ENCODE assay signal across 19 cellular contexts in genomic region chr1:25710583-25711347, GRCh38.
DNase-seq lines count a peak whose midpoint lies in the region; ATAC-seq and TF ChIP-seq lines count a peak whose summit lies in the region.
"Had no signal": no experiment of that assay in that cellular context is flagged by ENCODE, and none has a peak within 500 bp of the region (broad histone marks: within the 10 kb centered on the region; RNA-seq: fewer than 3 reads in every experiment).

No MANE protein-coding gene starts in this region.

- peak overlapping the region; percentile 42 for H3K27ac Mint-ChIP-seq in activated CD4-positive, alpha-beta memory T cell treated with anti-CD3 and anti-CD28 coated beads for 36 hours
- no peak overlapping the region for H3K27ac Mint-ChIP-seq in activated CD4-positive, alpha-beta memory T cell treated with anti-CD3 and anti-CD28 coated beads, Interleukin-2, amount 10 ng/mL, durations not matched to agents 7 days and 5 days
- H3K27ac Mint-ChIP-seq in chondrocyte (ENCODE audit: unreplicated experiment) = peak overlapping the region; percentile 89
- H3K27ac Mint-ChIP-seq in osteocyte (ENCODE audit: unreplicated experiment) = peak overlapping the region; percentile 90
- H3K27ac Mint-ChIP-seq: activated B cell treated with CpG ODN at 0.5 μM for 24 hours; nephron progenitor cell; T-helper 2 cell treated with Interferon-gamma antibody and Interleukin-4, amounts not matched to agents 5 μg/mL and 100 μg/mL, for 36 hours had no signal

- peak overlapping the region; percentile 98 for H2AK5ac ChIP-seq in IMR-90 (ENCODE audit: low read depth, low read length)

- peak overlapping the region; percentile 99 for H4K91ac ChIP-seq in IMR-90 (ENCODE audit: insufficient read depth, low read depth, low read length)

- ATAC-seq in IMR-90 (ENCODE audit: low read depth) (peak; percentile 3; the same call in 1 of the 2 replicates), GM18868 (IDR thresholded peaks at IDR 0.05; ENCODE audit: unreplicated experiment) (no peak), HG03159 (IDR thresholded peaks at IDR 0.05; ENCODE audit: unreplicated experiment) (no peak)

- peak overlapping the region; percentile 97 for H3K14ac ChIP-seq in IMR-90 (replicated peaks; ENCODE audit: low read depth, low read length)

- in situ Hi-C loops in IMR-90 (cut with MboI; ENCODE audit: low sequenced_read_pairs) = no loop called here

- H3K4me1 Mint-ChIP-seq in activated CD4-positive, alpha-beta memory T cell treated with anti-CD3 and anti-CD28 coated beads for 36 hours (ENCODE audit: low read depth) = peaks cover 53% of the 10 kb centered on the region
- peaks cover 17% of the 10 kb centered on the region for H3K4me1 Mint-ChIP-seq in activated CD4-positive, alpha-beta memory T cell treated with anti-CD3 and anti-CD28 coated beads, Interleukin-2, amount 10 ng/mL, durations not matched to agents 7 days and 5 days
- H3K4me1 Mint-ChIP-seq in chondrocyte (ENCODE audit: low read depth) (peaks cover 69% of the 10 kb centered on the region), osteocyte (ENCODE audit: unreplicated experiment) (peaks cover 82% of the 10 kb centered on the region)

- dilution Hi-C loops in IMR-90 (cut with HindIII; ENCODE audit: low sequenced_read_pairs, unreplicated experiment) = no loop called here

- intact Hi-C loops in activated CD4-positive, alpha-beta memory T cell treated with anti-CD3 and anti-CD28 coated beads for 36 hours (cut with micrococcal nuclease) = loop anchor here (5.0 kb wide), 1 partner anchor 87 kb away; no protein-coding TSS in a partner anchor
- intact Hi-C loops in IMR-90 (cut with micrococcal nuclease) = loop anchor here (1.0 to 5.0 kb wide), 3 partner anchors 15 to 93 kb away; no protein-coding TSS in a partner anchor

- no CpG with 5 or more reads among the region's 7 CpGs for WGBS in IMR-90 (ENCODE audit: extremely low coverage in 2 of 2, insufficient read length in 1 of 2), 2 experiments

- H3K4me1 ChIP-seq in IMR-90 (ENCODE audit: control insufficient read depth, insufficient read depth, low read length) = peaks cover 66% of the 10 kb centered on the region

- H3K4ac ChIP-seq in IMR-90 (ENCODE audit: low read depth, low read length) = peak overlapping the region; percentile 98

- peak overlapping the region; percentile 11 for H2AFZ ChIP-seq in IMR-90 (replicated peaks; ENCODE audit: low read length, poor library complexity)

- H4K5ac ChIP-seq in IMR-90 (ENCODE audit: low read depth, low read length) = peak overlapping the region; percentile 98

- peak overlapping the region; percentile 94 for H3K56ac ChIP-seq in IMR-90 (ENCODE audit: extremely low read depth, insufficient read depth, low read length)

- H2BK120ac ChIP-seq in IMR-90 (ENCODE audit: low read depth, low read length) = peak overlapping the region; percentile 98

- peak overlapping the region; percentile 96 for H2BK5ac ChIP-seq in IMR-90 (ENCODE audit: low read depth, low read length, poor library complexity, severe bottlenecking)

- BruUV-seq in IMR-90 (replicated peaks; lab: Mats Ljungman, UMichigan) = no TSS peak

- no peak for DNase-seq in activated CD4-positive, alpha-beta memory T cell treated with anti-CD3 and anti-CD28 coated beads for 36 hours
- DNase-seq in activated CD4-positive, alpha-beta memory T cell treated with anti-CD3 and anti-CD28 coated beads, Interleukin-2, amount 10 ng/mL, durations not matched to agents 7 days and 5 days = no peak
- DNase-seq in IMR-90 = peak; percentile 66
- no peak for DNase-seq in chondrocyte (ENCODE audit: low spot score)
- no peak for DNase-seq in osteocyte (ENCODE audit: extremely low spot score, unreplicated experiment)
- DNase-seq in H4 (ENCODE audit: low spot score) = no peak
- DNase-seq: activated B cell treated with CpG ODN at 0.5 μM for 24 hours, cerebellar nuclear complex, kidney glomerular epithelial cell, mesendoderm, NCI-H1436, NCI-H2171 treated with DMSO at 0.1 percent for 48 hours, nephron progenitor cell had no signal

- no peaks in the 10 kb centered on the region for H3K36me3 ChIP-seq in IMR-90 (ENCODE audit: control insufficient read depth, insufficient read depth, low read length)
- H3K36me3 ChIP-seq: BLaER1 treated with 17β-estradiol and CSF1 and Interleukin-3, amounts not matched to agents 10 nM and 100 nM; tibial nerve had no signal

- no peak overlapping the region for H3K4me3 ChIP-seq in IMR-90 (ENCODE audit: insufficient read depth, low read depth, low read length)
- H3K4me3 ChIP-seq: BLaER1 treated with 17β-estradiol and CSF1 and Interleukin-3, amounts not matched to agents 10 nM and 100 nM; tibial nerve had no signal

- peak overlapping the region; percentile 88 for H3K23ac ChIP-seq in IMR-90 (ENCODE audit: low read depth, low read length)

- no peaks in the 10 kb centered on the region for H3K27me3 Mint-ChIP-seq in activated CD4-positive, alpha-beta memory T cell treated with anti-CD3 and anti-CD28 coated beads for 36 hours
- H3K27me3 Mint-ChIP-seq in activated CD4-positive, alpha-beta memory T cell treated with anti-CD3 and anti-CD28 coated beads, Interleukin-2, amount 10 ng/mL, durations not matched to agents 7 days and 5 days = peaks cover 23% of the 10 kb centered on the region
- no peaks in the 10 kb centered on the region for H3K27me3 Mint-ChIP-seq in chondrocyte (ENCODE audit: low read depth)
- H3K27me3 Mint-ChIP-seq in osteocyte (ENCODE audit: unreplicated experiment) = no peaks in the 10 kb centered on the region

- H3K79me1 ChIP-seq in IMR-90 (ENCODE audit: low read depth in 1 of 2, low read length in 2 of 2) = peaks cover 0 to 55% of the 10 kb centered on the region in 2 experiments; a peak in 2 of 4 replicates

- H2BK20ac ChIP-seq in IMR-90 (ENCODE audit: low read depth, low read length) = peak overlapping the region; percentile 99

- H2BK15ac ChIP-seq in IMR-90 (ENCODE audit: low read depth, low read length) = peak overlapping the region; percentile 100

- H3K4me3 Mint-ChIP-seq in activated CD4-positive, alpha-beta memory T cell treated with anti-CD3 and anti-CD28 coated beads for 36 hours = no peak overlapping the region
- no peak overlapping the region for H3K4me3 Mint-ChIP-seq in activated CD4-positive, alpha-beta memory T cell treated with anti-CD3 and anti-CD28 coated beads, Interleukin-2, amount 10 ng/mL, durations not matched to agents 7 days and 5 days
- H3K4me3 Mint-ChIP-seq in chondrocyte (ENCODE audit: unreplicated experiment) (no peak overlapping the region), osteocyte (ENCODE audit: unreplicated experiment) (no peak overlapping the region)
- H3K4me3 Mint-ChIP-seq: activated B cell treated with CpG ODN at 0.5 μM for 24 hours; nephron progenitor cell; T-helper 2 cell treated with Interferon-gamma antibody and Interleukin-4, amounts not matched to agents 5 μg/mL and 100 μg/mL, for 36 hours had no signal

- no peak for TF ChIP-seq POLR2A in IMR-90 (IDR thresholded peaks at IDR 0.05; ENCODE audit: low read depth, low read length)

- no peaks in the 10 kb centered on the region for H3K9me3 Mint-ChIP-seq in activated CD4-positive, alpha-beta memory T cell treated with anti-CD3 and anti-CD28 coated beads for 36 hours
- H3K9me3 Mint-ChIP-seq in activated CD4-positive, alpha-beta memory T cell treated with anti-CD3 and anti-CD28 coated beads, Interleukin-2, amount 10 ng/mL, durations not matched to agents 7 days and 5 days = no peaks in the 10 kb centered on the region
- H3K9me3 Mint-ChIP-seq in chondrocyte (ENCODE audit: low read depth) = no peaks in the 10 kb centered on the region
- H3K9me3 Mint-ChIP-seq in osteocyte (ENCODE audit: unreplicated experiment) = no peaks in the 10 kb centered on the region
- H3K9me3 Mint-ChIP-seq: activated B cell treated with CpG ODN at 0.5 μM for 24 hours; nephron progenitor cell; stimulated activated effector memory CD8-positive, alpha-beta T cell treated with anti-CD3 and anti-CD28 coated beads, Interleukin-12 subunit alpha, Interleukin-12 subunit beta, amount 100 ng/mL, for 72 hours; T-helper 2 cell treated with Interferon-gamma antibody and Interleukin-4, amounts not matched to agents 5 μg/mL and 100 μg/mL, for 36 hours had no signal

- 0 out of 2 replicates have a peak, but pooled peaks cover 5% of the 10 kb centered on the region for H4K20me1 ChIP-seq in IMR-90 (ENCODE audit: insufficient read depth, low read length)
- H4K20me1 ChIP-seq: BLaER1 treated with 17β-estradiol and CSF1 and Interleukin-3, amounts not matched to agents 10 nM and 100 nM had no signal

- peak overlapping the region; percentile 99 for H3K18ac ChIP-seq in IMR-90 (ENCODE audit: low read depth, low read length)

- peaks cover 57% of the 10 kb centered on the region for H3K9me1 ChIP-seq in IMR-90 (ENCODE audit: insufficient read depth, low read length)

- peak overlapping the region; percentile 92 to 93 for H4K8ac ChIP-seq in IMR-90 (ENCODE audit: low read depth in 2 of 2, low read length in 2 of 2)

- peak overlapping the region; percentile 100 for H3K27ac ChIP-seq in IMR-90 (ENCODE audit: insufficient read depth, low read length)
- H3K27ac ChIP-seq: BLaER1 treated with 17β-estradiol and CSF1 and Interleukin-3, amounts not matched to agents 10 nM and 100 nM had no signal

- no peak for TF ChIP-seq RAD21 in IMR-90 (IDR thresholded peaks at IDR 0.05; ENCODE audit: low read length)

- POLR2A ChIA-PET in activated CD4-positive, alpha-beta memory T cell treated with anti-CD3 and anti-CD28 coated beads for 36 hours (lab: Charles Lee) = no interaction called here
- POLR2A ChIA-PET in activated CD4-positive, alpha-beta memory T cell treated with anti-CD3 and anti-CD28 coated beads, Interleukin-2, amount 10 ng/mL, durations not matched to agents 7 days and 5 days (lab: Charles Lee) = no interaction called here
- POLR2A ChIA-PET in IMR-90 (lab: Charles Lee; ENCODE audit: unreplicated experiment) = no interaction called here

- TF ChIP-seq CTCF in IMR-90 (conservative IDR thresholded peaks at IDR 0.05; ENCODE audit: low read depth, low read length) (no peak), chondrocyte (IDR thresholded peaks at IDR 0.05) (no peak), osteocyte (IDR thresholded peaks at IDR 0.05) (no peak)

- no peaks in the 10 kb centered on the region for H3K36me3 Mint-ChIP-seq in activated CD4-positive, alpha-beta memory T cell treated with anti-CD3 and anti-CD28 coated beads for 36 hours
- peaks cover 3% of the 10 kb centered on the region for H3K36me3 Mint-ChIP-seq in activated CD4-positive, alpha-beta memory T cell treated with anti-CD3 and anti-CD28 coated beads, Interleukin-2, amount 10 ng/mL, durations not matched to agents 7 days and 5 days (ENCODE audit: low read depth)
- H3K36me3 Mint-ChIP-seq in chondrocyte (ENCODE audit: low read depth) (no peaks in the 10 kb centered on the region), osteocyte (ENCODE audit: unreplicated experiment) (peaks cover 2% of the 10 kb centered on the region)
- H3K36me3 Mint-ChIP-seq: stimulated activated effector memory CD8-positive, alpha-beta T cell treated with anti-CD3 and anti-CD28 coated beads, Interleukin-12 subunit alpha, Interleukin-12 subunit beta, amount 100 ng/mL, for 72 hours had no signal

- H3K27me3 ChIP-seq in IMR-90 (ENCODE audit: control insufficient read depth, insufficient read depth, low read length) = no peaks in the 10 kb centered on the region
- H3K27me3 ChIP-seq: BLaER1 treated with 17β-estradiol and CSF1 and Interleukin-3, amounts not matched to agents 10 nM and 100 nM; tibial nerve had no signal

- no peaks in the 10 kb centered on the region for H3K9me3 ChIP-seq in IMR-90 (ENCODE audit: control insufficient read depth, insufficient read depth, low read length)
- H3K9me3 ChIP-seq: tibial nerve had no signal

- H2AK9ac ChIP-seq in IMR-90 (replicated peaks; ENCODE audit: low read depth, low read length, poor library complexity) = peak overlapping the region; percentile 73

- H3K4me2 ChIP-seq in IMR-90 (ENCODE audit: low read depth, low read length) = no peak overlapping the region

- peak overlapping the region; percentile 22 for H3K9ac ChIP-seq in IMR-90 (ENCODE audit: low read depth, low read length)
- H3K9ac ChIP-seq: BLaER1 treated with 17β-estradiol and CSF1 and Interleukin-3, amounts not matched to agents 10 nM and 100 nM had no signal

- CTCF ChIA-PET in activated CD4-positive, alpha-beta memory T cell treated with anti-CD3 and anti-CD28 coated beads for 36 hours (lab: Charles Lee) = no interaction called here
- CTCF ChIA-PET in activated CD4-positive, alpha-beta memory T cell treated with anti-CD3 and anti-CD28 coated beads, Interleukin-2, amount 10 ng/mL, durations not matched to agents 7 days and 5 days (lab: Charles Lee) = interaction anchor here (0.6 kb wide), 1 partner anchor 45 kb away, joined by 5 read pairs; no protein-coding TSS in a partner anchor
- CTCF ChIA-PET in IMR-90 (lab: Yijun Ruan, JAX) = no interaction called here
